Comparison of ENCODE assay signal across 19 cellular contexts in genomic region chr3:50401973-50402372, GRCh38.
"Had no signal": no experiment of that assay in that cellular context is flagged by ENCODE, and none has a peak within 500 bp of the region (broad histone marks: within the 10 kb centered on the region; RNA-seq: fewer than 3 reads in every experiment).

No MANE protein-coding gene starts in this region.

- H3K27ac ChIP-seq: esophagus muscularis mucosa, foreskin keratinocyte, heart left ventricle, right lobe of liver, testis, vagina had no signal

- H3K4me1 ChIP-seq: esophagus muscularis mucosa, foreskin keratinocyte, heart left ventricle, right lobe of liver, testis, vagina had no signal

- ATAC-seq: activated naive CD8-positive, alpha-beta T cell treated with anti-CD3 and anti-CD28 coated beads, Interleukin-2, amount 50 U/mL, for 24 hours; activated T-cell treated with anti-CD3 and anti-CD28 coated beads, Interleukin-2, amount 50 U/mL, for 4 hours; foreskin keratinocyte; heart left ventricle; left lobe of liver; right lobe of liver had no signal

- H3K27me3 ChIP-seq: esophagus muscularis mucosa, heart left ventricle, right lobe of liver, testis, vagina had no signal

- H3K36me3 ChIP-seq: esophagus muscularis mucosa, heart left ventricle, right lobe of liver, vagina had no signal

- DNase-seq: activated CD4-positive, alpha-beta memory T cell treated with anti-CD3 and anti-CD28 coated beads, Interleukin-2, amount 10 ng/mL, durations not matched to agents 7 days and 5 days; activated CD4-positive, alpha-beta T cell treated with anti-CD3 and anti-CD28 coated beads, Interleukin-2, amount 10 ng/mL, durations not matched to agents 24 days and 14 days; activated CD4-positive, CD25-positive, alpha-beta regulatory T cell treated with anti-CD3 and anti-CD28 coated beads, Interleukin-2, amount 50 U/mL, for 72 hours; activated naive CD8-positive, alpha-beta T cell treated with anti-CD3 and anti-CD28 coated beads, Interleukin-2, amount 50 U/mL, for 24 hours; activated T-cell treated with anti-CD3 and anti-CD28 coated beads, Interleukin-2, amount 50 U/mL, for 4 hours; amygdala; central memory CD4-positive, alpha-beta T cell; endodermal cell; foreskin keratinocyte; heart left ventricle; hypothalamus; right lobe of liver; stimulated activated CD4-positive, alpha-beta T cell treated with anti-CD3 and anti-CD28 coated beads, Interleukin-2, amount 100 ng/mL, for 48 hours; stimulated activated naive CD4-positive, alpha-beta T cell treated with Interleukin-2 at 50 U/mL for 16 hours; T-helper 2 cell; testis had no signal

- H3K4me3 ChIP-seq: esophagus muscularis mucosa, heart left ventricle, right lobe of liver, testis, vagina had no signal

- H3K9me3 ChIP-seq: esophagus muscularis mucosa, heart left ventricle, right lobe of liver, testis, vagina had no signal
